In the genomic region with DNA sequence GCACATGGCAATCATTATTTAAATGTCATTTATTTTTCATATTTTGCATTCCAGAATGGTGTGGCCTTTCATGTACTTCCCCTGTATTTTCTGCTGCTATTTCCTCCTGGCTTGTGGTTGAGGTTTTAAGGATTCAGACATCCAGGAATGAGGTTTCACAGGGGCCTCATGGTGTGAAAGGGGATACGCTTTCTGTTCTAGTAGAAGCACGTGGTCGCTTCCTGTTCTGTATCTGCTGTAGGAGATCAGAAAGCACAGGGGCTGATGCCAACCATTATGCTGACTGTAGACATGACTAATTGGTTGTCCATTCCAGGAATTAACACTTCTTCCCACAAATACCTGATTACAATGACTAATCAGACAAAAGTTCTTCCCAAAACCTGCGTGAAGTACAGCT, we compare ENCODE assay signal across 16 cellular contexts.
DNase-seq lines count a peak whose midpoint lies in the region; ATAC-seq and TF ChIP-seq lines count a peak whose summit lies in the region.
"Had no signal": no experiment of that assay in that cellular context is flagged by ENCODE, and none has a peak within 500 bp of the region (broad histone marks: within the 10 kb centered on the region; RNA-seq: fewer than 3 reads in every experiment).

No MANE protein-coding gene starts in this region.

- TF ChIP-seq CTCF in DND-41 (IDR thresholded peaks at IDR 0.05; ENCODE audit: borderline replicate concordance, extremely low read depth, low read length, poor library complexity, severe bottlenecking): no peak
- TF ChIP-seq CTCF in lower leg skin (IDR thresholded peaks at IDR 0.05): no peak
- no peak for TF ChIP-seq CTCF in OCI-LY7 (conservative IDR thresholded peaks at IDR 0.05; ENCODE audit: low read length)

- H3K4ac ChIP-seq in mesenchymal stem cell (ENCODE audit: low read depth in 1 of 2, low read length in 2 of 2): no peak overlapping the region

- no peaks in the 10 kb centered on the region for H3K9me2 ChIP-seq in OCI-LY7 (ENCODE audit: insufficient read depth, low read length)

- no peak overlapping the region for H2BK5ac ChIP-seq in mesenchymal stem cell (ENCODE audit: low read depth, low read length, poor library complexity, severe bottlenecking)

- no peaks in the 10 kb centered on the region for H3K9me3 ChIP-seq in DND-41 (ENCODE audit: insufficient read depth, low read length, severe bottlenecking)
- H3K9me3 ChIP-seq in mesenchymal stem cell (ENCODE audit: control insufficient read depth, low read length): no peaks in the 10 kb centered on the region
- H3K9me3 ChIP-seq in OCI-LY7 (ENCODE audit: low read length): no peaks in the 10 kb centered on the region
- H3K9me3 ChIP-seq: BLaER1 treated with 17β-estradiol and CSF1 and Interleukin-3, amounts not matched to agents 10 nM and 100 nM; gastrocnemius medialis had no signal

- H2BK15ac ChIP-seq in mesenchymal stem cell (ENCODE audit: low read depth, poor library complexity, severe bottlenecking): no peak overlapping the region

- intact Hi-C loops in lower leg skin (cut with DNase I; ENCODE audit: low total_unique reads): no loop called here
- intact Hi-C loops in OCI-LY7 (cut with micrococcal nuclease; ENCODE audit: unreplicated experiment): no loop called here

- no peak overlapping the region for H4K8ac ChIP-seq in mesenchymal stem cell (ENCODE audit: low read length)

- H4K20me1 ChIP-seq in DND-41 (ENCODE audit: insufficient read depth, low read length) (no peaks in the 10 kb centered on the region), OCI-LY7 (ENCODE audit: insufficient read depth, low read length) (no peaks in the 10 kb centered on the region)
- H4K20me1 ChIP-seq: BLaER1 treated with 17β-estradiol and CSF1 and Interleukin-3, amounts not matched to agents 10 nM and 100 nM had no signal

- H3K18ac ChIP-seq in mesenchymal stem cell (ENCODE audit: low read depth in 1 of 2, low read length in 2 of 2): no peak overlapping the region

- no peak overlapping the region for H2AK5ac ChIP-seq in mesenchymal stem cell (ENCODE audit: low read length, severe bottlenecking)

- CTCF ChIA-PET in OCI-LY7 (lab: Charles Lee; ENCODE audit: unreplicated experiment): no interaction called here

- DNase-seq in DND-41 (peak; percentile 20), LoVo (ENCODE audit: low spot score) (peak; percentile 10), astrocyte of the hippocampus (ENCODE audit: low read depth, low spot score) (peak; percentile 94), mesenchymal stem cell (peak; percentile 4), lower leg skin (ENCODE audit: low spot score in 2 of 2) (no peak), DMS114 treated with DMSO at 0.1 percent for 48 hours (lab: John Stamatoyannopoulos, UW; ENCODE audit: unreplicated experiment) (no peak), OCI-LY7 (ENCODE audit: low spot score) (no peak)
- DNase-seq: activated CD8-positive, alpha-beta memory T cell treated with anti-CD3 and anti-CD28 coated beads, Interleukin-2, amount 10 ng/mL, durations not matched to agents 7 days and 5 days; gastrocnemius medialis; MM.1S; NCI-H226; nephron progenitor cell; substantia nigra had no signal

- no peaks in the 10 kb centered on the region for H3K79me2 ChIP-seq in DND-41 (ENCODE audit: insufficient read depth, low read length)
- no peaks in the 10 kb centered on the region for H3K79me2 ChIP-seq in OCI-LY7 (ENCODE audit: insufficient read depth, low read depth, low read length)

- no peak overlapping the region for H3K14ac ChIP-seq in mesenchymal stem cell (ENCODE audit: low read length in 2 of 2)

- POLR2A ChIA-PET in OCI-LY7 (lab: Charles Lee): no interaction called here

- H3K27me3 ChIP-seq in DND-41 (ENCODE audit: insufficient read depth, low read length, poor library complexity) (no peaks in the 10 kb centered on the region), mesenchymal stem cell (ENCODE audit: control insufficient read depth in 1 of 2, insufficient read depth in 1 of 2, low read length in 2 of 2) (no peaks in the 10 kb centered on the region)
- H3K27me3 ChIP-seq: BLaER1 treated with 17β-estradiol and CSF1 and Interleukin-3, amounts not matched to agents 10 nM and 100 nM; gastrocnemius medialis had no signal

- no peak for TF ChIP-seq POLR2A in lower leg skin (IDR thresholded peaks at IDR 0.05)

- no peak overlapping the region for H3K9ac ChIP-seq in DND-41 (ENCODE audit: low read depth, low read length)
- no peak overlapping the region for H3K9ac ChIP-seq in mesenchymal stem cell (ENCODE audit: low read length)
- H3K9ac ChIP-seq: BLaER1 treated with 17β-estradiol and CSF1 and Interleukin-3, amounts not matched to agents 10 nM and 100 nM had no signal

- H4K91ac ChIP-seq in mesenchymal stem cell (ENCODE audit: low read length): no peak overlapping the region

- no peak overlapping the region for H2BK12ac ChIP-seq in mesenchymal stem cell (ENCODE audit: low read length in 2 of 2)

- H3K27ac ChIP-seq in DND-41 (ENCODE audit: low read length): no peak overlapping the region; the same call in 1 of the 2 replicates
- H3K27ac ChIP-seq in mesenchymal stem cell (ENCODE audit: low read length, poor library complexity, severe bottlenecking): peak overlapping the region; percentile 80
- no peak overlapping the region for H3K27ac ChIP-seq in OCI-LY7 (ENCODE audit: low read depth, low read length, poor library complexity, severe bottlenecking)
- H3K27ac ChIP-seq: BLaER1 treated with 17β-estradiol and CSF1 and Interleukin-3, amounts not matched to agents 10 nM and 100 nM; gastrocnemius medialis had no signal

- 15% methylated on average over 3 of the region's 4 CpGs for WGBS in mesenchymal stem cell
- 29 to 46% methylated on average over 4 of the region's 4 CpGs for WGBS in lower leg skin, 2 donors

- H3K4me2 ChIP-seq in DND-41 (ENCODE audit: insufficient read depth, low read length): no peak overlapping the region
- H3K4me2 ChIP-seq in mesenchymal stem cell (ENCODE audit: low read length, poor library complexity, severe bottlenecking): no peak overlapping the region
- no peak overlapping the region for H3K4me2 ChIP-seq in OCI-LY7 (ENCODE audit: low read length)
- H3K4me2 ChIP-seq: BLaER1 treated with 17β-estradiol and CSF1 and Interleukin-3, amounts not matched to agents 10 nM and 100 nM had no signal

- H3K36me3 ChIP-seq in DND-41 (ENCODE audit: insufficient read depth, low read length) (no peaks in the 10 kb centered on the region), mesenchymal stem cell (ENCODE audit: control insufficient read depth in 1 of 2, insufficient read depth in 2 of 2, low read depth in 1 of 2, low read length in 2 of 2) (no peaks in the 10 kb centered on the region), OCI-LY7 (ENCODE audit: insufficient read depth, low read length) (no peaks in the 10 kb centered on the region)
- H3K36me3 ChIP-seq: BLaER1 treated with 17β-estradiol and CSF1 and Interleukin-3, amounts not matched to agents 10 nM and 100 nM; gastrocnemius medialis had no signal

- H3K4me1 ChIP-seq in DND-41 (ENCODE audit: insufficient read depth, low read length) (peaks cover 28% of the 10 kb centered on the region), mesenchymal stem cell (ENCODE audit: control insufficient read depth, insufficient read depth, low read depth, low read length) (peaks cover 5% of the 10 kb centered on the region), OCI-LY7 (ENCODE audit: insufficient read depth, low read length, poor library complexity, severe bottlenecking) (peaks cover 19% of the 10 kb centered on the region)
- H3K4me1 ChIP-seq: gastrocnemius medialis had no signal

- H3K23ac ChIP-seq in mesenchymal stem cell (ENCODE audit: low read length in 2 of 2): no peak overlapping the region

- H3K4me3 ChIP-seq in DND-41 (ENCODE audit: low read depth in 1 of 2, low read length in 2 of 2): no peak overlapping the region
- H3K4me3 ChIP-seq in mesenchymal stem cell (ENCODE audit: insufficient read depth in 1 of 2, low read depth in 1 of 2, low read length in 2 of 2): no peak overlapping the region
- H3K4me3 ChIP-seq in lower leg skin (ENCODE audit: low read depth, poor library complexity, severe bottlenecking): no peak overlapping the region
- no peak overlapping the region for H3K4me3 ChIP-seq in OCI-LY7 (ENCODE audit: low read depth, low read length, poor library complexity, severe bottlenecking)
- H3K4me3 ChIP-seq: BLaER1 treated with 17β-estradiol and CSF1 and Interleukin-3, amounts not matched to agents 10 nM and 100 nM; gastrocnemius medialis had no signal

- H2AFZ ChIP-seq in DND-41 (ENCODE audit: low read depth, low read length) (no peak overlapping the region), mesenchymal stem cell (ENCODE audit: low read depth, low read length) (no peak overlapping the region), OCI-LY7 (ENCODE audit: low read length) (no peak overlapping the region)

- no TSS peak for BruUV-seq in OCI-LY7 (replicated peaks; lab: Mats Ljungman, UMichigan)

- H3K79me1 ChIP-seq in mesenchymal stem cell (replicated peaks; ENCODE audit: low read length, poor library complexity, severe bottlenecking): no peaks in the 10 kb centered on the region

- H2BK120ac ChIP-seq in mesenchymal stem cell (ENCODE audit: low read depth, low read length): no peak overlapping the region

- ATAC-seq in DND-41 (ENCODE audit: insufficient read depth, low read depth) (no peak), HG03175 (IDR thresholded peaks at IDR 0.05; ENCODE audit: unreplicated experiment) (no peak)
- ATAC-seq: activated CD8-positive, alpha-beta memory T cell treated with anti-CD3 and anti-CD28 coated beads, Interleukin-2, amount 10 ng/mL, durations not matched to agents 7 days and 5 days; gastrocnemius medialis; sciatic nerve had no signal

Comparison
In these comparisons a context has a peak if more than half of its experiments do, and no peak if none do; other contexts are left out.
1. DNase-seq: peak in DND-41 (single experiment), LoVo (single experiment), astrocyte of the hippocampus (single experiment) and mesenchymal stem cell (single experiment); none in lower leg skin (0 of 2), DMS114 treated with DMSO at 0.1 percent for 48 hours (single experiment) and OCI-LY7 (single experiment).